In the genomic region with DNA sequence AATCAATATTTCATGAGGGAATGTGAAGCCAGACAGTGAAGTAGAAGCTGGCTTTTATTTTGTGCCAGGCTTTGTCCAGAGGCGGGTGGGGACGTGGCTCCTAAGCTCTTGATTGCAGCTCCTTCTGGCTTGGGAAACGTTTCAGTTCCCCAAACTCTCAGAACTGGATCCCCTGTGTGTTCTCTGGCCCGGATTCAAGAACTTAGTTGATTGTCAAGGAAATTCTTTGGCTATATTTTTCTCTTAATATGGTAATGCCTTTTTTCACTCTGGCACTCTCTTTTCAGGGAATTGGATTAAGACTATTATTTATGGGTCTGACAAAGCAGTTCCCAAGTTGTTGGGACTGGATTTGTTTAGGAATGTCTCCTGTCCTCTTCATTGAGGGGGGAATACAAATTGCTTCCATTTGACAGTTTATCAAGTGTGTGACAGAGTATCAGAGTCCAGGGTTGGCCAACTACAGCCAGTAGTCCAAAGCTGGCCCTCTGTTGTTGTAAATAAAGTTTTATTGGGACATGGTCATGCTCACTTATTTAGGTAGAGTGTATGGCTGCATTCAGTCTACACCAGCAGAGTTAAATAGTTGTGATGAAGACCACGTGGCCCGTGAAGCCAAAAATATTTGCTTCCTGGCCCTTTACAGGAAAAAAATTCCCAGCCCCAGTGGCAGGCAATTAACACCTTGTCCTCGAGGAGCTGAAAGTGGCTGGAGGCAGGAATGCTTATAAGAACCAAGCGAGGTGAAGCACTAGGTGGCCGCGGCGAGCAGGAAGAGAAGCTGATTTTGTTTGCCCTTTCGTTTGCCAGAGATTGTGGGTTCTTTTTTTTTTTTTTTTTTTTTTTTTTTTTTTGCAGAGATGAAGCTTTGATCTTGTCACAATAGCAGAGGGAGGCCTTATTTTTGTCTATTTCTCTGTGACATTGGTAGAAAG, we compare ENCODE assay signal across 11 cellular contexts. TPM values are rescaled to one million over a fixed set of nuclear protein-coding genes. Genes with fewer than 3 reads are reported as not detected.
DNase-seq lines count a peak whose midpoint lies in the region; ATAC-seq, FAIRE-seq and TF ChIP-seq lines count a peak whose summit lies in the region.
"Had no signal": no experiment of that assay in that cellular context is flagged by ENCODE, and none has a peak within 500 bp of the region (broad histone marks: within the 10 kb centered on the region; RNA-seq: fewer than 3 reads in every experiment).

No MANE protein-coding gene starts in this region.

- H3K79me2 ChIP-seq in K562 (ENCODE audit: control insufficient read depth, insufficient read depth, low read length) = no peaks in the 10 kb centered on the region

- H3K27me3 ChIP-seq in K562 (ENCODE audit: control insufficient read depth in 2 of 2, insufficient read depth in 2 of 2, low read length in 2 of 2) = peaks cover 2 to 27% of the 10 kb centered on the region in 2 experiments; a peak in 3 of 5 replicates
- no peaks in the 10 kb centered on the region for H3K27me3 ChIP-seq in uterus

- CTCF ChIA-PET in K562 (lab: Yijun Ruan, JAX; ENCODE audit: low intra/inter-chr PET ratio) = no interaction called here

- 2% methylated on average over 12 of the region's 12 CpGs for WGBS in K562 (ENCODE audit: insufficient coverage, low coverage, missing lambda C conversion rate)

- H3K4me3 Mint-ChIP-seq in activated naive CD8-positive, alpha-beta T cell = peak overlapping the region; percentile 53
- H3K4me3 Mint-ChIP-seq in activated naive CD8-positive, alpha-beta T cell treated with anti-CD3 and anti-CD28 coated beads for 36 hours = no peak overlapping the region

- no peak for TF ChIP-seq EP300 in K562 (IDR thresholded peaks at IDR 0.05; ENCODE audit: low read length)

- H3K4me3 ChIP-seq in K562 = no peak overlapping the region
- H3K4me3 ChIP-seq in uterus = no peak overlapping the region
- H3K4me3 ChIP-seq: SK-N-MC had no signal

- no peaks in the 10 kb centered on the region for H3K9me3 Mint-ChIP-seq in activated naive CD8-positive, alpha-beta T cell (ENCODE audit: low read depth)
- H3K9me3 Mint-ChIP-seq in activated naive CD8-positive, alpha-beta T cell treated with anti-CD3 and anti-CD28 coated beads for 36 hours = no peaks in the 10 kb centered on the region

- H3K4me1 Mint-ChIP-seq in activated naive CD8-positive, alpha-beta T cell (ENCODE audit: low read depth) = peaks cover 19% of the 10 kb centered on the region
- peaks cover 24% of the 10 kb centered on the region for H3K4me1 Mint-ChIP-seq in activated naive CD8-positive, alpha-beta T cell treated with anti-CD3 and anti-CD28 coated beads for 36 hours

- intact Hi-C loops in K562 (cut with micrococcal nuclease) (no loop called here), uterus (cut with DNase I; ENCODE audit: low total_unique reads) (no loop called here)

- FAIRE-seq in K562 (lab: Jason Lieb, UNC) = no peak

- H3K4me1 ChIP-seq in K562 (replicated peaks in 1 of 2; ENCODE audit: control insufficient read depth in 2 of 2, insufficient read depth in 2 of 2, low read length in 2 of 2) (no peaks in the 10 kb centered on the region), uterus (peaks cover 4 to 35% of the 10 kb centered on the region in 2 donors)

- BruUV-seq in K562 (replicated peaks; lab: Mats Ljungman, UMichigan) = no TSS peak

- TF ChIP-seq POLR2A in K562 (conservative IDR thresholded peaks at IDR 0.05) = no peak
- TF ChIP-seq POLR2A in uterus (IDR thresholded peaks at IDR 0.05) = no peak

- no peaks in the 10 kb centered on the region for H4K20me1 ChIP-seq in K562 (replicated peaks; ENCODE audit: control insufficient read depth, insufficient read depth, low read length)

- no peaks in the 10 kb centered on the region for H3K9me3 ChIP-seq in K562 (replicated peaks; ENCODE audit: control insufficient read depth, insufficient read depth, low read depth, low read length)
- H3K9me3 ChIP-seq in uterus = no peaks in the 10 kb centered on the region

- TF ChIP-seq CTCF in K562 (IDR thresholded peaks at IDR 0.05 in 2 of 3, conservative IDR thresholded peaks at IDR 0.05 in 1 of 3; ENCODE audit: insufficient read depth in 2 of 3, low read depth in 1 of 3, low read length in 3 of 3) (no peak), uterus (IDR thresholded peaks at IDR 0.05) (no peak)

- TF ChIP-seq RAD21 in K562 (CRISPR knock-in tag; conservative IDR thresholded peaks at IDR 0.05 in 1 of 2, IDR thresholded peaks at IDR 0.05 in 1 of 2) = no peak

- DNase-seq in activated naive CD8-positive, alpha-beta T cell treated with anti-CD3 and anti-CD28 coated beads for 36 hours = no peak
- no peak for DNase-seq in K562 (ENCODE audit: extremely low read depth in 1 of 4, low spot score in 3 of 4)
- DNase-seq in iris pigment epithelial cell (ENCODE audit: low read depth) = peak; percentile 68
- DNase-seq in uterus = no peak
- DNase-seq in NCI-H1930 (lab: John Stamatoyannopoulos, UW) = no peak
- DNase-seq in DMS 273 (lab: John Stamatoyannopoulos, UW; ENCODE audit: unreplicated experiment) = no peak
- DNase-seq in UCSD-AML1 (lab: John Stamatoyannopoulos, UW; ENCODE audit: unreplicated experiment) = no peak
- DNase-seq: stimulated activated naive CD4-positive, alpha-beta T cell had no signal

- no peaks in the 10 kb centered on the region for H3K9me1 ChIP-seq in K562 (ENCODE audit: control insufficient read depth, insufficient read depth, low read length)

- in situ Hi-C loops in K562 (cut with MboI) = no loop called here

- no peak for ATAC-seq in K562

- no peak overlapping the region for H3K27ac Mint-ChIP-seq in activated naive CD8-positive, alpha-beta T cell
- no peak overlapping the region for H3K27ac Mint-ChIP-seq in activated naive CD8-positive, alpha-beta T cell treated with anti-CD3 and anti-CD28 coated beads for 36 hours

- H3K27me3 Mint-ChIP-seq in activated naive CD8-positive, alpha-beta T cell = no peaks in the 10 kb centered on the region
- peaks cover 3% of the 10 kb centered on the region for H3K27me3 Mint-ChIP-seq in activated naive CD8-positive, alpha-beta T cell treated with anti-CD3 and anti-CD28 coated beads for 36 hours

- H3K36me3 ChIP-seq in K562 (ENCODE audit: control insufficient read depth, insufficient read depth, low read length) = no peaks in the 10 kb centered on the region
- H3K36me3 ChIP-seq in uterus = no peaks in the 10 kb centered on the region

- H3K27ac ChIP-seq in K562 (ENCODE audit: extremely low read depth, low read depth, low read length) (no peak overlapping the region), uterus (peak overlapping the region; percentile 73 to 84)
- H3K27ac ChIP-seq: SK-N-MC had no signal

- H3K9ac ChIP-seq in K562 (ENCODE audit: insufficient read depth in 1 of 2, low read depth in 2 of 2, low read length in 2 of 2) = no peak overlapping the region

- H3K4me2 ChIP-seq in K562 (ENCODE audit: insufficient read depth, low read length) = no peak overlapping the region

- H3K36me3 Mint-ChIP-seq in activated naive CD8-positive, alpha-beta T cell = no peaks in the 10 kb centered on the region
- no peaks in the 10 kb centered on the region for H3K36me3 Mint-ChIP-seq in activated naive CD8-positive, alpha-beta T cell treated with anti-CD3 and anti-CD28 coated beads for 36 hours

- H2AFZ ChIP-seq in K562 (ENCODE audit: low read depth, low read length) = no peak overlapping the region

- POLR2A ChIA-PET in K562 (lab: Yijun Ruan, JAX) = interaction anchor here (0.6 to 0.7 kb wide), 4 partner anchors 35 to 328 kb away, joined by 3 to 4 read pairs (median 4); no protein-coding TSS in a partner anchor

RNA-seq across cellular contexts. Expression of gene HTRA1, which starts 34.3 kb away (rescaled TPM):
- total RNA-seq in activated naive CD8-positive, alpha-beta T cell treated with anti-CD3 and anti-CD28 coated beads for 36 hours = not detected
- total RNA-seq in K562 (2011; cell fraction: chromatin; rRNA removed; ENCODE audit: low replicate concordance) = not detected in 2 replicates
- not detected in 2 replicates for total RNA-seq in K562 (2011; cell fraction: nucleolus; rRNA removed)
- not detected in 2 replicates for total RNA-seq in K562 (2011; cell fraction: nucleoplasm; rRNA removed)
- total RNA-seq in K562 (2014; rRNA removed) = not detected in 2 replicates
- total RNA-seq in K562 (2014; rRNA removed; fragmentation: Illumina TruSeq; extraction: Trizol) = 0.15 TPM in 1 of 2 replicates, not detected in the other
- total RNA-seq in K562 (2015; rRNA removed; fragmentation: Illumina TruSeq; extraction: Trizol) = 0.11 TPM in 1 of 2 replicates, not detected in the other
- 0.11 and 0.16 TPM in 2 replicates for total RNA-seq in K562 (2021)
- 0.04 TPM in 1 of 2 replicates, not detected in the other for polyA plus RNA-seq in K562 (2011; rRNA removed)
- 0.10 TPM in 1 of 2 replicates, not detected in the other for polyA plus RNA-seq in K562 (2011; cell fraction: cytosol; rRNA removed)
- polyA plus RNA-seq in K562 (2011; cell fraction: nucleus; rRNA removed) = not detected in 2 replicates
- 0.25 TPM in 1 of 2 replicates, not detected in the other for polyA plus RNA-seq in K562 (2012)
- not detected in 2 replicates for polyA plus RNA-seq in K562 (2014; fragmentation: Illumina TruSeq; extraction: Trizol)
- under 1 TPM in 1 of 2 experiments, not detected in 1; 0.06 TPM for polyA plus RNA-seq in K562 (2014; fragmentation: Nextera tagmentation; extraction: Ambion mirVana)
- polyA plus RNA-seq in K562 (2014; rRNA removed) = not detected in 2 replicates
- polyA minus RNA-seq in K562 (2011; rRNA and poly(A)+ RNA removed) = not detected in 2 replicates
- 0.91 TPM in 1 of 2 replicates, not detected in the other for polyA minus RNA-seq in K562 (2011; cell fraction: cytosol; rRNA and poly(A)+ RNA removed)
- not detected in 2 replicates for polyA minus RNA-seq in K562 (2011; cell fraction: nucleus; rRNA and poly(A)+ RNA removed)
- total RNA-seq in uterus = 100 to 1,000 TPM in 3 of 4 donors, 10 to 100 TPM in 1; 98.3 to 153 (median 142) TPM

RNA-seq across cellular contexts. Expression of gene ARMS2, which starts 41.2 kb away (rescaled TPM):
- total RNA-seq in activated naive CD8-positive, alpha-beta T cell treated with anti-CD3 and anti-CD28 coated beads for 36 hours = not detected
- not detected in 2 replicates for total RNA-seq in K562 (2011; cell fraction: chromatin; rRNA removed; ENCODE audit: low replicate concordance)
- total RNA-seq in K562 (2011; cell fraction: nucleolus; rRNA removed) = not detected in 2 replicates
- not detected in 2 replicates for total RNA-seq in K562 (2011; cell fraction: nucleoplasm; rRNA removed)
- total RNA-seq in K562 (2014; rRNA removed) (not detected in 2 replicates), K562 (2014; rRNA removed; fragmentation: Illumina TruSeq; extraction: Trizol) (not detected in 2 replicates), K562 (2015; rRNA removed; fragmentation: Illumina TruSeq; extraction: Trizol) (not detected in 2 replicates), K562 (2021) (not detected in 2 replicates), uterus (not detected)
- polyA plus RNA-seq in K562 (2011; rRNA removed) (not detected in 2 replicates), K562 (2014; fragmentation: Illumina TruSeq; extraction: Trizol) (not detected in 2 replicates), K562 (2014; fragmentation: Nextera tagmentation; extraction: Ambion mirVana) (not detected), K562 (2014; rRNA removed) (not detected in 2 replicates)
- polyA plus RNA-seq in K562 (2011; cell fraction: cytosol; rRNA removed) = not detected in 2 replicates
- polyA plus RNA-seq in K562 (2011; cell fraction: nucleus; rRNA removed) = not detected in 2 replicates
- polyA plus RNA-seq in K562 (2012) = not detected in 2 replicates
- polyA minus RNA-seq in K562 (2011; rRNA and poly(A)+ RNA removed) = not detected in 2 replicates
- not detected in 2 replicates for polyA minus RNA-seq in K562 (2011; cell fraction: cytosol; rRNA and poly(A)+ RNA removed)
- polyA minus RNA-seq in K562 (2011; cell fraction: nucleus; rRNA and poly(A)+ RNA removed) = not detected in 2 replicates
- total RNA-seq: cerebellum had no signal

Comparison
In these comparisons a context has a peak if more than half of its experiments do, and no peak if none do; other contexts are left out.
1. RNA of gene HTRA1, which starts 34.3 kb away (total RNA-seq): 98.3 to 153 TPM in uterus; 0.11 to 0.16 TPM in K562 and not detected in activated naive CD8-positive, alpha-beta T cell treated with anti-CD3 and anti-CD28 coated beads for 36 hours; every median in the first group is over 10 times any median in the second.